ENCODE assay signal across 2 cellular contexts in genomic region chr16:20933589-20933988, GRCh38.
TF ChIP-seq lines count a peak whose summit lies in the region.

No MANE protein-coding gene starts in this region.

TF ChIP-seq in HepG2, 621 proteins besides CTCF, POLR2A, EP300 and RAD21:
- TF ChIP-seq ZNF513 (CRISPR knock-in tag; conservative IDR thresholded peaks at IDR 0.05) (no peak), ZNF354B (CRISPR knock-in tag; IDR thresholded peaks at IDR 0.05) (no peak), CEBPG (CRISPR knock-in tag; IDR thresholded peaks at IDR 0.05) (peak; percentile 69), ZBTB7B (CRISPR knock-in tag; IDR thresholded peaks at IDR 0.05) (no peak), RFX1 (IDR thresholded peaks at IDR 0.05) (no peak), BRD4 (CRISPR knock-in tag; IDR thresholded peaks at IDR 0.05) (no peak), EHMT2 (IDR thresholded peaks at IDR 0.05; ENCODE audit: borderline replicate concordance, low read depth, low read length) (no peak), HOXA5 (CRISPR knock-in tag; IDR thresholded peaks at IDR 0.05) (no peak), CEBPB (IDR thresholded peaks at IDR 0.05; ENCODE audit: borderline replicate concordance, low read depth, low read length) (peak; percentile 91), EED (CRISPR knock-in tag; IDR thresholded peaks at IDR 0.05) (no peak), ZNF891 (CRISPR knock-in tag; IDR thresholded peaks at IDR 0.05) (no peak), IRX3 (CRISPR knock-in tag; IDR thresholded peaks at IDR 0.05; ENCODE audit: borderline replicate concordance, low read depth) (no peak)
TF ChIP-seq in HepG2: peak in this region for 2.

TF ChIP-seq in H1, 55 proteins besides CTCF, POLR2A, EP300 and RAD21:
- TF ChIP-seq TAF1 (IDR thresholded peaks at IDR 0.05; ENCODE audit: low read depth, low read length): no peak
- TF ChIP-seq CEBPB (IDR thresholded peaks at IDR 0.05; ENCODE audit: low read depth, low read length): peak; percentile 54; the same call in 1 of the 2 replicates
TF ChIP-seq in H1: peak in this region for 1.
